Comparison of ENCODE assay signal across 2 cellular contexts in the genomic region with DNA sequence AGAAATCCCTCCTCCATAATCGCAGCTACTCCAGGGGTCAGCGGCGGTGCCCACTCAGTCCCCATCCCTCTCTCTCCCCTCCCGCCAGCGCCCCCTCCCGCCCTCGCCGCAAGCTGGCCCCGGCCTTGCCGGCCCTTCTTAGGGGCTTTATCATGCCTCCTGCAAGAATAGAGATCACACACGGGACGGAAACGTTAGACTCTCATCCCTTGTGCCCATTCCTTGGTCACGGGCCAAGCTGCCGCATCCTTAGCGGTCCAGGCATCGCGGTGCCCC.
A peak's percentile ranks its signal among the peaks of the same experiment; 100 is the strongest.
TF ChIP-seq lines count a peak whose summit lies in the region.

No MANE protein-coding gene starts in this region.

TF ChIP-seq in Ishikawa, 13 proteins besides CTCF, POLR2A, EP300 and RAD21:
- TF ChIP-seq FOXM1 (IDR thresholded peaks at IDR 0.05; ENCODE audit: borderline replicate concordance, low read depth) (no peak), NFIC (IDR thresholded peaks at IDR 0.05) (0 out of 2 replicates have a peak, but pooled peaks have one; percentile 38)

TF ChIP-seq in H1, 55 proteins besides CTCF, POLR2A, EP300 and RAD21:
- 0 out of 2 replicates have a peak, but pooled peaks have one; percentile 19 for TF ChIP-seq KDM1A (IDR thresholded peaks at IDR 0.05; ENCODE audit: borderline replicate concordance, low read length)
- TF ChIP-seq CEBPB (IDR thresholded peaks at IDR 0.05; ENCODE audit: low read depth, low read length): no peak
- TF ChIP-seq TCF12 (IDR thresholded peaks at IDR 0.05; ENCODE audit: low read depth, low read length): no peak
